Comparison of ENCODE assay signal across 8 cellular contexts in the genomic region with DNA sequence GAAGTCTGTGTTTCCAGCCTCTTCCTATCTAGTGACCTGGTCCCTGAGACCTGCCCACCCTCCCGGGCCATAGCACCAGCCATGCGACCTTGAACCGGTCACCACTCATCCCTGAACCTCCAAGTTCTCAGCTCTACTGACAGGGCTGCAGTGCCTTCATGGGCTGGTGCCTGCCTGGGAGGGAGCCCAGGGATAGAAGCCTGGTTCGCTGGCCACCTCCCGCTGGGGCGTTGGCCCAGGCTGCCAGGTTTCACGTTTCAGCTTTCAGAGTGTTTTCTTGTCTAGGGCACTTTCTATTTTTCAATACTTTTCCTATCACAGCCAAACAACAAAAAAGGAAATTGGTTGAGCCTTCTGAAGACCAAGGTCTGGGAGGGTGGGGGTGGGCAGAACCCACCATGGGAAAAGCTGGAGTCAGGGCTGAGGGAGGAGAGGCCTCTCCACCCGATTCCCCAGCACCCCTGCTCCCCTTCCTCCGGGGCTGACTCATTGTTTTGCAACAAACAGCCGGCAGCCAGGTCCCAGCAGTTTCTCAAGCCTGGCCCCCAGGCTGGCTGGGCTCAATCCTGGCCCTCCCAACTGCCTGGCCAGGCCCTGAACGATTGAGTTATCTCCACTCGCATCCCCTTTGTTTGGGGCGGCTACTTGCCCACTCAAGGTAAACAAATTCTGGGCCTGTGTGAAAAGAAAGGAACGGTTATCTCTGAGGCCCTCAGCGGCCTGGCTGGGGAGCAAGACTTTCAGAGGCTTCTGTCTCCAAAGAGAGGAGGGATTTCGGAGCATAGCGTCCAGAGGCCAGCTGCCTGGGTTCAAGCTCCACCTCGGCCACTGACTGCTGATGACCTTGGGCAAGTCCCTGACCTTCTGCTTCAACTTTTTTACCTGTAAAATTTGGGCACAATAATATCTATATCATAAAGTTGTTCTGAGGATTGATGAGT. TPM values are rescaled to one million over a fixed set of nuclear protein-coding genes. Genes with fewer than 3 reads are reported as not detected.
DNase-seq lines count a peak whose midpoint lies in the region; ATAC-seq and TF ChIP-seq lines count a peak whose summit lies in the region.

No MANE protein-coding gene starts in this region.

- no peak overlapping the region for H3K27ac Mint-ChIP-seq in stimulated activated naive B cell treated with anti-CD40 and anti-IgM and Interleukin-4, amounts not matched to agents 10 μg/mL and 1 μg/mL and 100 μg/mL, for 72 hours

- TF ChIP-seq CTCF in adrenal gland (IDR thresholded peaks at IDR 0.05) (no peak), right atrium auricular region (IDR thresholded peaks at IDR 0.05) (no peak)

- H3K27ac ChIP-seq in adrenal gland (peak overlapping the region; percentile 83 to 91 (median 88)), right atrium auricular region (peak overlapping the region; percentile 81 to 84)

- H3K36me3 ChIP-seq in adrenal gland (replicated peaks in 1 of 2) (no peaks in the 10 kb centered on the region), right atrium auricular region (no peaks in the 10 kb centered on the region)

- DNase-seq in NCI-H526 (lab: John Stamatoyannopoulos, UW): peak; percentile 43 to 69
- DNase-seq in NCI-H526 treated with DMSO at 0.1 percent for 48 hours (lab: John Stamatoyannopoulos, UW): no peak
- DNase-seq in NCI-H446 treated with DMSO at 0.1 percent for 48 hours (lab: John Stamatoyannopoulos, UW): peak; percentile 80
- DNase-seq in adrenal gland: peak; percentile 76 to 92 (median 90)
- DNase-seq in right atrium auricular region (ENCODE audit: low spot score): peak; percentile 93
- peak; percentile 86 for DNase-seq in pulmonary artery endothelial cell (ENCODE audit: low read depth, low spot score)
- DNase-seq in stimulated activated naive B cell treated with anti-CD40 and anti-IgM and Interleukin-4, amounts not matched to agents 10 μg/mL and 1 μg/mL and 100 μg/mL, for 72 hours: no peak

- peak overlapping the region in 1 of 4 donors; percentile 16 for H3K4me3 ChIP-seq in adrenal gland
- H3K4me3 ChIP-seq in right atrium auricular region: no peak overlapping the region

- 20 to 23% (median 22%) methylated on average over 17 to 18 of the region's 18 CpGs for WGBS in adrenal gland, 4 donors

- H3K4me1 ChIP-seq in adrenal gland (replicated peaks in 1 of 2) (peaks cover 21 to 22% of the 10 kb centered on the region in 2 donors), right atrium auricular region (peaks cover 0 to 28% of the 10 kb centered on the region in 2 donors)

- H3K9me3 ChIP-seq in adrenal gland (replicated peaks in 1 of 3): peaks cover 0 to 9% (median 0%) of the 10 kb centered on the region in 3 donors
- H3K9me3 ChIP-seq in right atrium auricular region: peaks cover 11 to 22% of the 10 kb centered on the region in 2 donors

- peaks cover 15 to 18% of the 10 kb centered on the region in 2 donors for H3K36me3 Mint-ChIP-seq in stimulated activated naive B cell treated with anti-CD40 and anti-IgM and Interleukin-4, amounts not matched to agents 10 μg/mL and 1 μg/mL and 100 μg/mL, for 72 hours

- peaks cover 34 to 41% of the 10 kb centered on the region in 2 donors for H3K4me1 Mint-ChIP-seq in stimulated activated naive B cell treated with anti-CD40 and anti-IgM and Interleukin-4, amounts not matched to agents 10 μg/mL and 1 μg/mL and 100 μg/mL, for 72 hours

- H3K27me3 ChIP-seq in adrenal gland (no peaks in the 10 kb centered on the region), right atrium auricular region (no peaks in the 10 kb centered on the region)

- ATAC-seq in GM18861 (IDR thresholded peaks at IDR 0.05; ENCODE audit: unreplicated experiment): no peak
- ATAC-seq in stimulated activated naive B cell treated with anti-CD40 and anti-IgM and Interleukin-4, amounts not matched to agents 10 μg/mL and 1 μg/mL and 100 μg/mL, for 72 hours (replicated peaks): no peak

- no peak overlapping the region for H3K4me3 Mint-ChIP-seq in stimulated activated naive B cell treated with anti-CD40 and anti-IgM and Interleukin-4, amounts not matched to agents 10 μg/mL and 1 μg/mL and 100 μg/mL, for 72 hours

- no peaks in the 10 kb centered on the region for H3K27me3 Mint-ChIP-seq in stimulated activated naive B cell treated with anti-CD40 and anti-IgM and Interleukin-4, amounts not matched to agents 10 μg/mL and 1 μg/mL and 100 μg/mL, for 72 hours

- H3K9me3 Mint-ChIP-seq in stimulated activated naive B cell treated with anti-CD40 and anti-IgM and Interleukin-4, amounts not matched to agents 10 μg/mL and 1 μg/mL and 100 μg/mL, for 72 hours: peaks cover 9 to 13% of the 10 kb centered on the region in 2 donors

- TF ChIP-seq POLR2A in adrenal gland (IDR thresholded peaks at IDR 0.05): peak in 1 of 2 donors; percentile 68

- intact Hi-C loops in adrenal gland (cut with DNase I): no loop called here

RNA-seq across cellular contexts. Expression of a gene that starts 47.5 kb away (rescaled TPM):
- total RNA-seq in adrenal gland (100 to 1,000 TPM in 5 of 8 donors, 10 to 100 TPM in 3; 46.2 to 333 (median 111) TPM), right atrium auricular region (10 to 100 TPM; 43.2 to 47.3 TPM), pulmonary artery endothelial cell (5.0 and 5.7 TPM in 2 replicates)
- polyA plus RNA-seq in adrenal gland: 100 to 1,000 TPM in 2 of 3 donors, 10 to 100 TPM in 1; 29.2 to 159 (median 105) TPM

Comparison
In these comparisons a context has a peak if more than half of its experiments do, and no peak if none do; other contexts are left out.
1. DNase-seq: peak in NCI-H526 (2 of 2), NCI-H446 treated with DMSO at 0.1 percent for 48 hours (single experiment), adrenal gland (7 of 7), right atrium auricular region (single experiment) and pulmonary artery endothelial cell (single experiment); none in NCI-H526 treated with DMSO at 0.1 percent for 48 hours (single experiment) and stimulated activated naive B cell treated with anti-CD40 and anti-IgM and Interleukin-4, amounts not matched to agents 10 μg/mL and 1 μg/mL and 100 μg/mL, for 72 hours (single experiment).